In genomic region chr3:41299036-41299435, GRCh38 we compare ENCODE assay signal across 5 cellular contexts.
"Had no signal": no experiment of that assay in that cellular context is flagged by ENCODE, and none has a peak within 500 bp of the region (broad histone marks: within the 10 kb centered on the region; RNA-seq: fewer than 3 reads in every experiment).

No MANE protein-coding gene starts in this region.

- H3K27ac ChIP-seq: HL-60 had no signal

- DNase-seq: IMR-90, KBM-7, KG1 had no signal

- H3K4me3 ChIP-seq: K562 had no signal
